8 cellular contexts compared by ENCODE assay signal in the genomic region with DNA sequence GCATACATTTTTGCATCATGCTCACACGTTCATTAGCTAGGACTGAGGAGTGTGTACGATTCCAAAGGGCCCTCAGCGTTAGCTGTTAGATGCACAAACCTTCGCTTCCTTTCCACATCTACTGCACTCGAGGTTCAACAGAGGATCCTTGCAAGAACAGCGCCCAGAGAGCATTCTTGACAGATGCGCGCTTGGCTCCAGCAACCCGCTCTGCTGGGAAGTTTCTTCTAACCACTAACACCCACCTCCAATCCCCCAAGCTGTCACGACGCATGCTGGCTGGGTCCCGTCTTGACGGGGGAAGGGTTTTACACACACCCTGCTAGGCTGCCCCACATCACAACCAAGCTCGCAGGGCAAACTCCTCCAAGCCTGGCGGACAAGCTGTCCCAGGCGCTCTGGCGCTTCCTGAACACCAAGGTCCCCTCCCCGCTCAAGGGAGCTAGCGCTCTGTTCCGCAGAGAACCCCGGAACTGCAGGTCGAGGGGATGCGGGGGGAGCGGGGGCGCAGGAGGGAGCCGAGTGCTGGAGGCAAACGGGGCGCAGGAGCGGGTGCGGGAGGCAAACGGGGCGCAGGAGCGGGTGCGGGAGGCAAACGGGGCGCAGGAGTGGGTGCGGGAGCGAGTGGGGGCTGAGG. TPM values are rescaled to one million over a fixed set of nuclear protein-coding genes. Genes with fewer than 3 reads are reported as not detected.
DNase-seq lines count a peak whose midpoint lies in the region; ATAC-seq and TF ChIP-seq lines count a peak whose summit lies in the region.

No MANE protein-coding gene starts in this region.

- peaks cover 77% of the 10 kb centered on the region for H3K27me3 Mint-ChIP-seq in WTC11 (ENCODE audit: low read depth)
- H3K27me3 Mint-ChIP-seq in natural killer cell treated with Interleukin-12 subunit alpha and Interleukin-12 subunit beta and Interleukin-15 and Interleukin-18, amount 100 ng/mL, for 72 hours, result peaks cover 39 to 59% of the 10 kb centered on the region in 2 donors

- no peaks in the 10 kb centered on the region for H3K9me3 ChIP-seq in fibroblast of lung (ENCODE audit: control insufficient read depth, insufficient read depth, low read depth, low read length)

- ATAC-seq in GM18502 (IDR thresholded peaks at IDR 0.05; ENCODE audit: poor library complexity, unreplicated experiment) (peak; percentile 44), WTC11 (peak; percentile 55)
- peak; percentile 31 to 46 for ATAC-seq in natural killer cell treated with Interleukin-12 subunit alpha and Interleukin-12 subunit beta and Interleukin-15 and Interleukin-18, amount 100 ng/mL, for 72 hours

- H3K36me3 Mint-ChIP-seq in WTC11, result no peaks in the 10 kb centered on the region
- H3K36me3 Mint-ChIP-seq in natural killer cell treated with Interleukin-12 subunit alpha and Interleukin-12 subunit beta and Interleukin-15 and Interleukin-18, amount 100 ng/mL, for 72 hours, result no peaks in the 10 kb centered on the region

- H3K4me2 ChIP-seq in fibroblast of lung (ENCODE audit: extremely low read depth, insufficient read depth, low read length), result no peak overlapping the region

- 0 out of 2 replicates have a peak overlapping the region, but pooled peaks have one; percentile 6 for H3K27ac ChIP-seq in HL-60 (replicated peaks)
- no peak overlapping the region for H3K27ac ChIP-seq in fibroblast of lung (ENCODE audit: insufficient read depth, low read length)

- no peak overlapping the region for H3K9ac ChIP-seq in fibroblast of lung (ENCODE audit: insufficient read depth, low read length)

- H3K79me2 ChIP-seq in fibroblast of lung (ENCODE audit: control insufficient read depth, insufficient read depth, low read length), result no peaks in the 10 kb centered on the region

- H3K27ac Mint-ChIP-seq in WTC11, result no peak overlapping the region
- peak overlapping the region in 1 of 2 donors; percentile 39 for H3K27ac Mint-ChIP-seq in natural killer cell treated with Interleukin-12 subunit alpha and Interleukin-12 subunit beta and Interleukin-15 and Interleukin-18, amount 100 ng/mL, for 72 hours

- H3K4me3 ChIP-seq in AG10803 (ENCODE audit: low read length) (peak overlapping the region; percentile 37), HL-60 (replicated peaks; ENCODE audit: insufficient read depth, low read length) (peak overlapping the region; percentile 57), fibroblast of lung (replicated peaks in 1 of 4; ENCODE audit: control extremely low read depth in 1 of 4, insufficient read depth in 1 of 4, low read depth in 3 of 4, low read length in 4 of 4) (peak overlapping the region in 1 of 4 experiments; percentile 18)

- H3K36me3 ChIP-seq in fibroblast of lung (ENCODE audit: control insufficient read depth, insufficient read depth, low read length), result no peaks in the 10 kb centered on the region

- H3K4me3 Mint-ChIP-seq in WTC11, result peak overlapping the region; percentile 73
- peak overlapping the region; percentile 79 for H3K4me3 Mint-ChIP-seq in natural killer cell treated with Interleukin-12 subunit alpha and Interleukin-12 subunit beta and Interleukin-15 and Interleukin-18, amount 100 ng/mL, for 72 hours

- POLR2A ChIA-PET in WTC11 (lab: Charles Lee), result interaction anchor here (1.7 kb wide), 1 partner anchor 58 kb away, joined by 5 read pairs; no protein-coding TSS in a partner anchor

- H3K27me3 ChIP-seq in HL-60 (ENCODE audit: insufficient read depth, poor library complexity, severe bottlenecking) (peaks cover 11% of the 10 kb centered on the region), fibroblast of lung (ENCODE audit: control insufficient read depth, insufficient read depth, low read length) (peaks cover 31% of the 10 kb centered on the region)

- no peak overlapping the region for H2AFZ ChIP-seq in fibroblast of lung (ENCODE audit: low read length)

- H3K9me3 Mint-ChIP-seq in WTC11, result no peaks in the 10 kb centered on the region
- H3K9me3 Mint-ChIP-seq in natural killer cell treated with Interleukin-12 subunit alpha and Interleukin-12 subunit beta and Interleukin-15 and Interleukin-18, amount 100 ng/mL, for 72 hours, result no peaks in the 10 kb centered on the region

- no peaks in the 10 kb centered on the region for H3K4me1 ChIP-seq in fibroblast of lung (ENCODE audit: control insufficient read depth, extremely low read depth, insufficient read depth, low read length)

- no peak for TF ChIP-seq CTCF in AG10803 (conservative IDR thresholded peaks at IDR 0.05; ENCODE audit: low read length)
- TF ChIP-seq CTCF in HL-60 (IDR thresholded peaks at IDR 0.05; ENCODE audit: insufficient read depth, low read length), result no peak
- no peak for TF ChIP-seq CTCF in WTC11 (IDR thresholded peaks at IDR 0.05)
- TF ChIP-seq CTCF in fibroblast of lung (conservative IDR thresholded peaks at IDR 0.05 in 1 of 2, IDR thresholded peaks at IDR 0.05 in 1 of 2; ENCODE audit: low read depth in 1 of 2, low read length in 2 of 2), result no peak

- no peaks in the 10 kb centered on the region for H4K20me1 ChIP-seq in fibroblast of lung (ENCODE audit: control insufficient read depth, extremely low read depth, insufficient read depth, low read length)

- CTCF ChIA-PET in WTC11 (lab: Charles Lee), result interaction anchor here (0.8 to 1.4 kb wide), 4 partner anchors 25 to 261 kb away, joined by 3 to 9 read pairs (median 4); no protein-coding TSS in a partner anchor

- H3K4me1 Mint-ChIP-seq in WTC11, result peaks cover 11% of the 10 kb centered on the region
- peaks cover 14 to 23% of the 10 kb centered on the region in 2 donors for H3K4me1 Mint-ChIP-seq in natural killer cell treated with Interleukin-12 subunit alpha and Interleukin-12 subunit beta and Interleukin-15 and Interleukin-18, amount 100 ng/mL, for 72 hours (ENCODE audit: low read depth in 2 of 2)

- no peak for DNase-seq in AG10803 (ENCODE audit: low read depth)
- DNase-seq in HL-60 (ENCODE audit: low read depth in 1 of 2, low spot score in 1 of 2), result peak; percentile 53 to 65
- peak; percentile 64 for DNase-seq in WTC11 (ENCODE audit: low spot score)
- peak; percentile 45 to 46 for DNase-seq in fibroblast of lung (ENCODE audit: low read depth in 2 of 2)
- no peak for DNase-seq in natural killer cell treated with Interleukin-12 subunit alpha and Interleukin-12 subunit beta and Interleukin-15 and Interleukin-18, amount 100 ng/mL, for 72 hours (ENCODE audit: low spot score)
- DNase-seq in NCI-H1092 treated with DMSO at 0.1 percent for 48 hours (lab: John Stamatoyannopoulos, UW), result no peak
- DNase-seq in COLO829 (ENCODE audit: low spot score), result no peak

TF ChIP-seq in WTC11, 78 proteins besides CTCF, POLR2A, EP300 and RAD21 (continues in another document):
- TF ChIP-seq, protein P1, sequence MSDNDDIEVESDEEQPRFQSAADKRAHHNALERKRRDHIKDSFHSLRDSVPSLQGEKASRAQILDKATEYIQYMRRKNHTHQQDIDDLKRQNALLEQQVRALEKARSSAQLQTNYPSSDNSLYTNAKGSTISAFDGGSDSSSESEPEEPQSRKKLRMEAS (CRISPR knock-in tag; IDR thresholded peaks at IDR 0.05), result peak; percentile 23; the same call in 1 of the 2 replicates
- TF ChIP-seq, protein P2, sequence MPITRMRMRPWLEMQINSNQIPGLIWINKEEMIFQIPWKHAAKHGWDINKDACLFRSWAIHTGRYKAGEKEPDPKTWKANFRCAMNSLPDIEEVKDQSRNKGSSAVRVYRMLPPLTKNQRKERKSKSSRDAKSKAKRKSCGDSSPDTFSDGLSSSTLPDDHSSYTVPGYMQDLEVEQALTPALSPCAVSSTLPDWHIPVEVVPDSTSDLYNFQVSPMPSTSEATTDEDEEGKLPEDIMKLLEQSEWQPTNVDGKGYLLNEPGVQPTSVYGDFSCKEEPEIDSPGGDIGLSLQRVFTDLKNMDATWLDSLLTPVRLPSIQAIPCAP (CRISPR knock-in tag; IDR thresholded peaks at IDR 0.05), result no peak
- TF ChIP-seq, protein P3, sequence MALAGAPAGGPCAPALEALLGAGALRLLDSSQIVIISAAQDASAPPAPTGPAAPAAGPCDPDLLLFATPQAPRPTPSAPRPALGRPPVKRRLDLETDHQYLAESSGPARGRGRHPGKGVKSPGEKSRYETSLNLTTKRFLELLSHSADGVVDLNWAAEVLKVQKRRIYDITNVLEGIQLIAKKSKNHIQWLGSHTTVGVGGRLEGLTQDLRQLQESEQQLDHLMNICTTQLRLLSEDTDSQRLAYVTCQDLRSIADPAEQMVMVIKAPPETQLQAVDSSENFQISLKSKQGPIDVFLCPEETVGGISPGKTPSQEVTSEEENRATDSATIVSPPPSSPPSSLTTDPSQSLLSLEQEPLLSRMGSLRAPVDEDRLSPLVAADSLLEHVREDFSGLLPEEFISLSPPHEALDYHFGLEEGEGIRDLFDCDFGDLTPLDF (CRISPR knock-in tag; IDR thresholded peaks at IDR 0.05), result no peak
- TF ChIP-seq, protein P4, sequence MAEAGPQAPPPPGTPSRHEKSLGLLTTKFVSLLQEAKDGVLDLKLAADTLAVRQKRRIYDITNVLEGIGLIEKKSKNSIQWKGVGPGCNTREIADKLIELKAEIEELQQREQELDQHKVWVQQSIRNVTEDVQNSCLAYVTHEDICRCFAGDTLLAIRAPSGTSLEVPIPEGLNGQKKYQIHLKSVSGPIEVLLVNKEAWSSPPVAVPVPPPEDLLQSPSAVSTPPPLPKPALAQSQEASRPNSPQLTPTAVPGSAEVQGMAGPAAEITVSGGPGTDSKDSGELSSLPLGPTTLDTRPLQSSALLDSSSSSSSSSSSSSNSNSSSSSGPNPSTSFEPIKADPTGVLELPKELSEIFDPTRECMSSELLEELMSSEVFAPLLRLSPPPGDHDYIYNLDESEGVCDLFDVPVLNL (CRISPR knock-in tag; IDR thresholded peaks at IDR 0.05; ENCODE audit: borderline replicate concordance, low read depth), result no peak

RNA-seq across cellular contexts. Expression of a gene that starts 0.7 kb away (rescaled TPM):
- 0.27 to 0.35 TPM (median 0.30 TPM) in 3 replicates for total RNA-seq in WTC11 (2021)
- not detected in 2 replicates for total RNA-seq in fibroblast of lung
- polyA plus RNA-seq in fibroblast of lung, result not detected in 2 replicates
- polyA plus RNA-seq in fibroblast of lung (2012), result not detected in 2 replicates
- polyA minus RNA-seq in fibroblast of lung (ENCODE audit: low replicate concordance), result not detected in 2 replicates
- 1 to 10 TPM; 1.3 to 1.6 TPM for total RNA-seq in natural killer cell treated with Interleukin-12 subunit alpha and Interleukin-12 subunit beta and Interleukin-15 and Interleukin-18, amount 100 ng/mL, for 72 hours

Comparison
In these comparisons a context has a peak if more than half of its experiments do, and no peak if none do; other contexts are left out.
1. DNase-seq: peak in HL-60 (2 of 2), WTC11 (single experiment) and fibroblast of lung (2 of 2); none in AG10803 (single experiment), natural killer cell treated with Interleukin-12 subunit alpha and Interleukin-12 subunit beta and Interleukin-15 and Interleukin-18, amount 100 ng/mL, for 72 hours (single experiment), NCI-H1092 treated with DMSO at 0.1 percent for 48 hours (single experiment) and COLO829 (single experiment).
2. Peak in every context shown above with its lines, with median percentiles within 50 percentile points of each other: ATAC-seq.